1 cellular context compared by ENCODE assay signal in the genomic region with DNA sequence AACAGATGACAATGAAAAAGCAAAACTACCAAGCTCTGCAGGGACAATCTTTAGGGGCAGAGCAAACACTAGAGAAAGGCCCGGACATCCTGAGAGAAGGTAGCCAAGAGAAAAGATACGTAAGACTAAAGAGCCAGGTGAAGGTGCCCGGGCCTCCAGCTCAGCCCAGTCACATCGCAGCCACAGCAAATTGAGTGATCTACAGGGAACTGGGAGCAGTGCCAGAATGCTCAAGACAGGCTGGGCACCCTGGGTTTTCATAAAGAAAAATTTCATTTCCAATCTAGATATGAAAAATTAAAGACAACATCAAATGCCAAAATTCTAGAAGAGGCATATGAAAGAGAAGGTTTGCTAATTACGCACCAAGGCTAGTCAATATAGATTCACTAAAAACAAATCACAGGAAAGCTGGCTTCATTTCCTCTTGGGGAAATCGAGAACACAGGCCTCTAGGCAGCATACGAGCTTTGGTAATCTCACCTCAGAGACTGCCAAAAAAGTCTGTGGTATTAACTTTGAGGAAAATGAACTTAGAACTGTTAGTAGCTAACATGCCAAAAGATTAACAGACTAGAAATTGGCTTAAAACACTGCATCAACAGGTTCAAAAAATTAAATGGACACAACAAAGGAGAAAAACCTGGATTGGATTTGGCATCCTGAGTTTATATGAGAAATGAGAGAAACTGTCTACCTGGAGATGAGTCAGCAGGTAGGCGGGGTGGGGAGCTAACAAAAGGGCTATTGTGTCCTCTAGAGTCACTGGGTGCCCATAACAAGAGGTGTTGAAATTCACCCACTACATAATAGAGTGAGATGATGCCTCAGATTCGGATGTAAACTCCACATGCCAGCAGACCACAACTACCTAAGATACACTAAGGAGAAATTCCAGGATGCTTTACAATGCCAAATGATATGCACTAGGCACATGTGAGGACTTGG.
TF ChIP-seq lines count a peak whose summit lies in the region.

No MANE protein-coding gene starts in this region.

TF ChIP-seq in HepG2, 621 proteins besides CTCF, POLR2A, EP300 and RAD21 (continued from another document and continues in another):
- TF ChIP-seq, protein P1, sequence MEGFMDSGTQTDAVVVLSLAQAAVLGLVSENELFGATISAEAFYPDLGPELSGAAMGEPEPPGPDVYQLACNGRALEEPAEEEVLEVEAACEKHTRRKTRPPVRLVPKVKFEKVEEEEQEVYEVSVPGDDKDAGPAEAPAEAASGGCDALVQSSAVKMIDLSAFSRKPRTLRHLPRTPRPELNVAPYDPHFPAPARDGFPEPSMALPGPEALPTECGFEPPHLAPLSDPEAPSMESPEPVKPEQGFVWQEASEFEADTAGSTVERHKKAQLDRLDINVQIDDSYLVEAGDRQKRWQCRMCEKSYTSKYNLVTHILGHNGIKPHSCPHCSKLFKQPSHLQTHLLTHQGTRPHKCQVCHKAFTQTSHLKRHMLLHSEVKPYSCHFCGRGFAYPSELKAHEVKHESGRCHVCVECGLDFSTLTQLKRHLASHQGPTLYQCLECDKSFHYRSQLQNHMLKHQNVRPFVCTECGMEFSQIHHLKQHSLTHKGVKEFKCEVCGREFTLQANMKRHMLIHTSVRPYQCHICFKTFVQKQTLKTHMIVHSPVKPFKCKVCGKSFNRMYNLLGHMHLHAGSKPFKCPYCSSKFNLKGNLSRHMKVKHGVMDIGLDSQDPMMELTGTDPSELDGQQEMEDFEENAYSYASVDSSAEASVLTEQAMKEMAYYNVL (CRISPR knock-in tag; IDR thresholded peaks at IDR 0.05; ENCODE audit: borderline replicate concordance): no peak
- TF ChIP-seq ZFP1 (CRISPR knock-in tag; IDR thresholded peaks at IDR 0.05) (no peak), ZNF660 (CRISPR knock-in tag; IDR thresholded peaks at IDR 0.05; ENCODE audit: borderline replicate concordance, low read depth) (no peak), TEAD3 (CRISPR knock-in tag; optimal IDR thresholded peaks at IDR 0.05; ENCODE audit: borderline replicate concordance) (peak; percentile 77), ZNF644 (CRISPR knock-in tag; IDR thresholded peaks at IDR 0.05; ENCODE audit: low read depth) (no peak), PTBP1 (IDR thresholded peaks at IDR 0.05; ENCODE audit: low read depth, low read length, poor library complexity, severe bottlenecking) (no peak), NCOA1 (CRISPR knock-in tag; IDR thresholded peaks at IDR 0.05) (no peak), ZBTB49 (CRISPR knock-in tag; IDR thresholded peaks at IDR 0.05; ENCODE audit: borderline replicate concordance) (no peak), BRCA1 (CRISPR knock-in tag; IDR thresholded peaks at IDR 0.05) (no peak), MATR3 (CRISPR knock-in tag; IDR thresholded peaks at IDR 0.05) (no peak), ZNF563 (CRISPR knock-in tag; IDR thresholded peaks at IDR 0.05) (no peak), CREB3 (CRISPR knock-in tag; IDR thresholded peaks at IDR 0.05) (no peak), IRF1 (CRISPR knock-in tag; IDR thresholded peaks at IDR 0.05; ENCODE audit: low read depth) (no peak), ZNF224 (CRISPR knock-in tag; IDR thresholded peaks at IDR 0.05) (no peak), LBX2 (CRISPR knock-in tag; IDR thresholded peaks at IDR 0.05; ENCODE audit: borderline replicate concordance) (no peak), ZNF790 (CRISPR knock-in tag; IDR thresholded peaks at IDR 0.05; ENCODE audit: borderline replicate concordance) (no peak), KLF13 (CRISPR knock-in tag; IDR thresholded peaks at IDR 0.05) (no peak), SALL2 (CRISPR knock-in tag; IDR thresholded peaks at IDR 0.05) (no peak), ZBTB25 (CRISPR knock-in tag; IDR thresholded peaks at IDR 0.05) (no peak), SAP130 (CRISPR knock-in tag; IDR thresholded peaks at IDR 0.05; ENCODE audit: low read depth) (peak; percentile 53), MTF1 (CRISPR knock-in tag; IDR thresholded peaks at IDR 0.05) (no peak), U2AF2 (IDR thresholded peaks at IDR 0.05; ENCODE audit: low read depth, low read length) (no peak), GMEB2 (CRISPR knock-in tag; IDR thresholded peaks at IDR 0.05; ENCODE audit: low read depth) (no peak), HNRNPH1 (optimal IDR thresholded peaks at IDR 0.05; ENCODE audit: low read depth, low read length) (no peak), FOSL2 (CRISPR knock-in tag; IDR thresholded peaks at IDR 0.05) (peak; percentile 93)
- TF ChIP-seq, protein P2, sequence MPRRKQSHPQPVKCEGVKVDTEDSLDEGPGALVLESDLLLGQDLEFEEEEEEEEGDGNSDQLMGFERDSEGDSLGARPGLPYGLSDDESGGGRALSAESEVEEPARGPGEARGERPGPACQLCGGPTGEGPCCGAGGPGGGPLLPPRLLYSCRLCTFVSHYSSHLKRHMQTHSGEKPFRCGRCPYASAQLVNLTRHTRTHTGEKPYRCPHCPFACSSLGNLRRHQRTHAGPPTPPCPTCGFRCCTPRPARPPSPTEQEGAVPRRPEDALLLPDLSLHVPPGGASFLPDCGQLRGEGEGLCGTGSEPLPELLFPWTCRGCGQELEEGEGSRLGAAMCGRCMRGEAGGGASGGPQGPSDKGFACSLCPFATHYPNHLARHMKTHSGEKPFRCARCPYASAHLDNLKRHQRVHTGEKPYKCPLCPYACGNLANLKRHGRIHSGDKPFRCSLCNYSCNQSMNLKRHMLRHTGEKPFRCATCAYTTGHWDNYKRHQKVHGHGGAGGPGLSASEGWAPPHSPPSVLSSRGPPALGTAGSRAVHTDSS (CRISPR knock-in tag; conservative IDR thresholded peaks at IDR 0.05): no peak
- TF ChIP-seq, protein P3, sequence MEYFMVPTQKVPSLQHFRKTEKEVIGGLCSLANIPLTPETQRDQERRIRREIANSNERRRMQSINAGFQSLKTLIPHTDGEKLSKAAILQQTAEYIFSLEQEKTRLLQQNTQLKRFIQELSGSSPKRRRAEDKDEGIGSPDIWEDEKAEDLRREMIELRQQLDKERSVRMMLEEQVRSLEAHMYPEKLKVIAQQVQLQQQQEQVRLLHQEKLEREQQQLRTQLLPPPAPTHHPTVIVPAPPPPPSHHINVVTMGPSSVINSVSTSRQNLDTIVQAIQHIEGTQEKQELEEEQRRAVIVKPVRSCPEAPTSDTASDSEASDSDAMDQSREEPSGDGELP (IDR thresholded peaks at IDR 0.05; ENCODE audit: borderline replicate concordance, low read depth): no peak
- TF ChIP-seq, protein P4, sequence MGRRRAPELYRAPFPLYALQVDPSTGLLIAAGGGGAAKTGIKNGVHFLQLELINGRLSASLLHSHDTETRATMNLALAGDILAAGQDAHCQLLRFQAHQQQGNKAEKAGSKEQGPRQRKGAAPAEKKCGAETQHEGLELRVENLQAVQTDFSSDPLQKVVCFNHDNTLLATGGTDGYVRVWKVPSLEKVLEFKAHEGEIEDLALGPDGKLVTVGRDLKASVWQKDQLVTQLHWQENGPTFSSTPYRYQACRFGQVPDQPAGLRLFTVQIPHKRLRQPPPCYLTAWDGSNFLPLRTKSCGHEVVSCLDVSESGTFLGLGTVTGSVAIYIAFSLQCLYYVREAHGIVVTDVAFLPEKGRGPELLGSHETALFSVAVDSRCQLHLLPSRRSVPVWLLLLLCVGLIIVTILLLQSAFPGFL (CRISPR knock-in tag; IDR thresholded peaks at IDR 0.05): no peak
- TF ChIP-seq, protein P5, sequence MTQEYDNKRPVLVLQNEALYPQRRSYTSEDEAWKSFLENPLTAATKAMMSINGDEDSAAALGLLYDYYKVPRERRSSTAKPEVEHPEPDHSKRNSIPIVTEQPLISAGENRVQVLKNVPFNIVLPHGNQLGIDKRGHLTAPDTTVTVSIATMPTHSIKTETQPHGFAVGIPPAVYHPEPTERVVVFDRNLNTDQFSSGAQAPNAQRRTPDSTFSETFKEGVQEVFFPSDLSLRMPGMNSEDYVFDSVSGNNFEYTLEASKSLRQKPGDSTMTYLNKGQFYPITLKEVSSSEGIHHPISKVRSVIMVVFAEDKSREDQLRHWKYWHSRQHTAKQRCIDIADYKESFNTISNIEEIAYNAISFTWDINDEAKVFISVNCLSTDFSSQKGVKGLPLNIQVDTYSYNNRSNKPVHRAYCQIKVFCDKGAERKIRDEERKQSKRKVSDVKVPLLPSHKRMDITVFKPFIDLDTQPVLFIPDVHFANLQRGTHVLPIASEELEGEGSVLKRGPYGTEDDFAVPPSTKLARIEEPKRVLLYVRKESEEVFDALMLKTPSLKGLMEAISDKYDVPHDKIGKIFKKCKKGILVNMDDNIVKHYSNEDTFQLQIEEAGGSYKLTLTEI (CRISPR knock-in tag; conservative IDR thresholded peaks at IDR 0.05): no peak
- TF ChIP-seq, protein P6, sequence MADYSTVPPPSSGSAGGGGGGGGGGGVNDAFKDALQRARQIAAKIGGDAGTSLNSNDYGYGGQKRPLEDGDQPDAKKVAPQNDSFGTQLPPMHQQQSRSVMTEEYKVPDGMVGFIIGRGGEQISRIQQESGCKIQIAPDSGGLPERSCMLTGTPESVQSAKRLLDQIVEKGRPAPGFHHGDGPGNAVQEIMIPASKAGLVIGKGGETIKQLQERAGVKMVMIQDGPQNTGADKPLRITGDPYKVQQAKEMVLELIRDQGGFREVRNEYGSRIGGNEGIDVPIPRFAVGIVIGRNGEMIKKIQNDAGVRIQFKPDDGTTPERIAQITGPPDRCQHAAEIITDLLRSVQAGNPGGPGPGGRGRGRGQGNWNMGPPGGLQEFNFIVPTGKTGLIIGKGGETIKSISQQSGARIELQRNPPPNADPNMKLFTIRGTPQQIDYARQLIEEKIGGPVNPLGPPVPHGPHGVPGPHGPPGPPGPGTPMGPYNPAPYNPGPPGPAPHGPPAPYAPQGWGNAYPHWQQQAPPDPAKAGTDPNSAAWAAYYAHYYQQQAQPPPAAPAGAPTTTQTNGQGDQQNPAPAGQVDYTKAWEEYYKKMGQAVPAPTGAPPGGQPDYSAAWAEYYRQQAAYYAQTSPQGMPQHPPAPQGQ (CRISPR knock-in tag; IDR thresholded peaks at IDR 0.05; ENCODE audit: borderline replicate concordance): no peak
